Comparison of ENCODE assay signal across 16 cellular contexts in the genomic region with DNA sequence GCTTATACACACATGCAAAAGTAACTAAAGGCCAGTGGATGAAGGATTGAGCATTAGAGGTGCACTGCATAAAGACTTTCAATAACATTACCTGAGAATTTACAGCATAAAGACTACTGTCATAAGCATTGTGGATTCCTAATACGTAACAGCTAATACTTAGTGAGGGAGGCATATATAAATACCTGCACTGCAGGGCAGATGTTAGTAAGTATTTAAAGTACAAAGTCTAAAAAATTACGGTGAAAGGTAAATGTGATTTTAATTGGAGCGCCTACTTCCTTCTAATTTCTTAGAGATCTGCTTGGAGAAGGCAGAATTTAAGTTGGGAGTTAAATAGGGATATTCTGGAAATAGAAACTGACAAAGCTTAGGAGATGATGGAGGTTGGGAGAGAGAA.
"Had no signal": no experiment of that assay in that cellular context is flagged by ENCODE, and none has a peak within 500 bp of the region (broad histone marks: within the 10 kb centered on the region; RNA-seq: fewer than 3 reads in every experiment).

No MANE protein-coding gene starts in this region.

- H3K27ac Mint-ChIP-seq: activated naive CD8-positive, alpha-beta T cell treated with anti-CD3 and anti-CD28 coated beads for 36 hours; neural progenitor cell; stimulated activated naive B cell treated with anti-CD40 and anti-IgM and Interleukin-4, amounts not matched to agents 10 μg/mL and 1 μg/mL and 100 μg/mL, for 72 hours had no signal

- H3K27me3 ChIP-seq: body of pancreas, left lung, neural progenitor cell, ovary, tibial artery, vagina had no signal

- H3K27ac ChIP-seq: body of pancreas, left lung, neural progenitor cell, ovary, tibial artery, vagina had no signal

- H2AFZ ChIP-seq: neural progenitor cell had no signal

- ATAC-seq: activated CD4-positive, CD25-positive, alpha-beta regulatory T cell treated with anti-CD3 and anti-CD28 coated beads, Interleukin-2, amount 50 U/mL, for 24 hours; body of pancreas; left lung; stimulated activated naive B cell treated with anti-CD40 and anti-IgM and Interleukin-4, amounts not matched to agents 10 μg/mL and 1 μg/mL and 100 μg/mL, for 72 hours had no signal

- FAIRE-seq: islet of Langerhans had no signal

- H3K4me2 ChIP-seq: neural progenitor cell had no signal

- H3K27me3 Mint-ChIP-seq: activated naive CD8-positive, alpha-beta T cell treated with anti-CD3 and anti-CD28 coated beads for 36 hours; stimulated activated naive B cell treated with anti-CD40 and anti-IgM and Interleukin-4, amounts not matched to agents 10 μg/mL and 1 μg/mL and 100 μg/mL, for 72 hours had no signal

- H3K4me3 Mint-ChIP-seq: activated naive CD8-positive, alpha-beta T cell treated with anti-CD3 and anti-CD28 coated beads for 36 hours; neural progenitor cell; stimulated activated naive B cell treated with anti-CD40 and anti-IgM and Interleukin-4, amounts not matched to agents 10 μg/mL and 1 μg/mL and 100 μg/mL, for 72 hours had no signal

- H3K4me1 Mint-ChIP-seq: activated naive CD8-positive, alpha-beta T cell treated with anti-CD3 and anti-CD28 coated beads for 36 hours; neural progenitor cell; stimulated activated naive B cell treated with anti-CD40 and anti-IgM and Interleukin-4, amounts not matched to agents 10 μg/mL and 1 μg/mL and 100 μg/mL, for 72 hours had no signal

- H3K36me3 ChIP-seq: neural progenitor cell, ovary had no signal

- H3K4me3 ChIP-seq: body of pancreas, left lung, neural progenitor cell, ovary, tibial artery, vagina had no signal

- H3K9me3 ChIP-seq: body of pancreas, left lung, ovary, tibial artery, vagina had no signal

- H3K9ac ChIP-seq: neural progenitor cell had no signal

- DNase-seq: activated CD4-positive, alpha-beta T cell treated with anti-CD3 and anti-CD28 coated beads, Interleukin-2, amount 50 U/mL, for 1 hour; activated CD8-positive, alpha-beta memory T cell treated with anti-CD3 and anti-CD28 coated beads for 24 hours; activated naive CD8-positive, alpha-beta T cell treated with anti-CD3 and anti-CD28 coated beads for 36 hours; amygdala; body of pancreas; effector memory CD4-positive, alpha-beta T cell; foreskin fibroblast; left lung; mesendoderm; ovary; stimulated activated naive B cell treated with anti-CD40 and anti-IgM and Interleukin-4, amounts not matched to agents 10 μg/mL and 1 μg/mL and 100 μg/mL, for 72 hours; tibial artery had no signal

- H3K4me1 ChIP-seq: body of pancreas, left lung, neural progenitor cell, tibial artery, vagina had no signal
